ENCODE assay signal across 8 cellular contexts in the genomic region with DNA sequence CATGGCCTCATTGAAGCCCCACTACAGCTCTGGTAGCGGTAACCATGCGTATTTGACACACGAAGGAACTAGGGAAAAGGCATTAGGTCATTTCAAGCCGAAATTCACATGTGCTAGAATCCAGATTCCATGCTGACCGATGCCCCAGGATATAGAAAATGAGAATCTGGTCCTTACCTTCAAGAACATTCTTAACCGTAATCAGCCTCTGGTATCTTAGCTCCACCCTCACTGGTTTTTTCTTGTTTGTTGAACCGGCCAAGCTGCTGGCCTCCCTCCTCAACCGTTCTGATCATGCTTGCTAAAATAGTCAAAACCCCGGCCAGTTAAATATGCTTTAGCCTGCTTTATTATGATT. TPM values are rescaled to one million over a fixed set of nuclear protein-coding genes. Genes with fewer than 3 reads are reported as not detected.
DNase-seq lines count a peak whose midpoint lies in the region; ATAC-seq and TF ChIP-seq lines count a peak whose summit lies in the region.

No MANE protein-coding gene starts in this region.

- H3K4me1 Mint-ChIP-seq in nephron progenitor cell, result peaks cover 7% of the 10 kb centered on the region

- H3K4me1 ChIP-seq in ACC112 (ENCODE audit: control insufficient read depth, insufficient read depth, low read length, unreplicated experiment) (peaks cover 20% of the 10 kb centered on the region), OCI-LY3 (ENCODE audit: low read length) (peaks cover 5% of the 10 kb centered on the region; the same call in 1 of the 2 replicates), ectodermal cell (ENCODE audit: control insufficient read depth, insufficient read depth, low read length) (no peaks in the 10 kb centered on the region)

- peak overlapping the region; percentile 80 for H3K4me2 ChIP-seq in OCI-LY3 (ENCODE audit: low read length)

- H3K9me3 ChIP-seq in OCI-LY3 (ENCODE audit: insufficient read depth, low read length), result no peaks in the 10 kb centered on the region
- no peaks in the 10 kb centered on the region for H3K9me3 ChIP-seq in ectodermal cell (ENCODE audit: control insufficient read depth, low read length)

- peaks cover 35% of the 10 kb centered on the region for H3K9me3 Mint-ChIP-seq in nephron progenitor cell

- H4K20me1 ChIP-seq in OCI-LY3 (ENCODE audit: insufficient read depth, low read length), result no peaks in the 10 kb centered on the region

- peak overlapping the region; percentile 82 for H3K4me3 ChIP-seq in ACC112 (ENCODE audit: low read depth, low read length)
- H3K4me3 ChIP-seq in OCI-LY3 (ENCODE audit: low read length), result peak overlapping the region; percentile 88
- H3K4me3 ChIP-seq in ectodermal cell (ENCODE audit: insufficient read depth, low read depth, low read length), result peak overlapping the region; percentile 55

- 3 to 6% methylated on average over 8 to 9 of the region's 9 CpGs for WGBS in ectodermal cell, 2 experiments

- no peak overlapping the region for H3K27ac Mint-ChIP-seq in nephron progenitor cell

- peak; percentile 2 for ATAC-seq in GM18511 (IDR thresholded peaks at IDR 0.05; ENCODE audit: unreplicated experiment)

- TF ChIP-seq CTCF in OCI-LY3 (IDR thresholded peaks at IDR 0.05; ENCODE audit: low read depth, low read length) (no peak), nephron progenitor cell (IDR thresholded peaks at IDR 0.05) (no peak)

- H3K79me2 ChIP-seq in ACC112 (ENCODE audit: control insufficient read depth, insufficient read depth, low read length, unreplicated experiment) (peaks cover 34% of the 10 kb centered on the region), OCI-LY3 (ENCODE audit: low read length) (peaks cover 51% of the 10 kb centered on the region)

- H2AFZ ChIP-seq in ACC112 (ENCODE audit: low read length, unreplicated experiment) (no peak overlapping the region), OCI-LY3 (ENCODE audit: low read depth, low read length) (no peak overlapping the region)

- peak overlapping the region; percentile 86 for H3K4me3 Mint-ChIP-seq in nephron progenitor cell

- H3K36me3 ChIP-seq in ACC112 (ENCODE audit: insufficient read depth, low read length), result no peaks in the 10 kb centered on the region
- H3K36me3 ChIP-seq in OCI-LY3 (replicated peaks; ENCODE audit: low read depth, low read length), result no peaks in the 10 kb centered on the region
- H3K36me3 ChIP-seq in ectodermal cell (ENCODE audit: control insufficient read depth, insufficient read depth, low read length), result no peaks in the 10 kb centered on the region

- no peaks in the 10 kb centered on the region for H3K27me3 ChIP-seq in ACC112 (ENCODE audit: insufficient read depth, low read length)
- no peaks in the 10 kb centered on the region for H3K27me3 ChIP-seq in OCI-LY3 (ENCODE audit: low read depth, low read length)
- no peaks in the 10 kb centered on the region for H3K27me3 ChIP-seq in ectodermal cell (ENCODE audit: control insufficient read depth, insufficient read depth, low read length, poor library complexity, severe bottlenecking)

- H3K27me3 Mint-ChIP-seq in nephron progenitor cell (ENCODE audit: low read depth, poor library complexity), result peaks cover 2% of the 10 kb centered on the region

- peaks cover 15% of the 10 kb centered on the region for H3K36me3 Mint-ChIP-seq in nephron progenitor cell (ENCODE audit: low read depth)

- H3K9ac ChIP-seq in OCI-LY3 (ENCODE audit: low read length), result peak overlapping the region; percentile 76

- DNase-seq in nephron progenitor cell (no peak), NCI-H2029 treated with DMSO at 0.1 percent for 48 hours (lab: John Stamatoyannopoulos, UW) (no peak), ecto neural progenitor cell (ENCODE audit: low spot score) (no peak), cortex of kidney (lab: John Stamatoyannopoulos, UW) (no peak)

- H3K27ac ChIP-seq in ACC112 (ENCODE audit: low read depth, low read length) (peak overlapping the region; percentile 64; the same call in 1 of the 2 replicates), OCI-LY3 (ENCODE audit: low read length) (no peak overlapping the region), ectodermal cell (ENCODE audit: insufficient read depth, low read depth, low read length, poor library complexity, severe bottlenecking) (no peak overlapping the region)

RNA-seq across cellular contexts. Expression of gene HPRT1, which starts 0.9 kb away (rescaled TPM):
- 33.8 TPM for polyA plus RNA-seq in ectodermal cell (2013, experiment 1 of 4)
- 31.0 TPM for polyA plus RNA-seq in ectodermal cell (2013, experiment 2 of 4)
- polyA plus RNA-seq in ectodermal cell (2013, experiment 3 of 4), result 26.0 TPM
- polyA plus RNA-seq in ectodermal cell (2013, experiment 4 of 4), result 27.5 TPM
